ENCODE assay signal across 23 cellular contexts in the genomic region with DNA sequence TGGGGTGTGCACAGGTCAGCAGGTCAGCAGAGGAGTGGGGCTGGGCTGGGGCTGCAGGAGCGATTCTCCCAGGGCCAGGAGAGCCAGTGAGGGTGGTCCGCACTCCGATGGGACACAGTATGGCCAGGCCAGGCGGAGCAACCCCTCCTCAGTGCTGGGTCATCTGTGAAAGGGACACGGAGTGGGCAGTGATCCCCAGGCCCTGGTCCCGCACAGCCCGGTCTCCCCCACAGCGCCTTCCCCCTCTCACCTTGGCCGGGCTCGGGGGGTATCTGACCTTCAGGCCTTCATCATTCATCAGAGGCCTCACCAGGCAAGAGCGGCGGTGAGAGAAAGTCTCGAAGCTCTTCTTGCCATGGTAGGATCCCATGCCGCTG. TPM values are rescaled to one million over a fixed set of nuclear protein-coding genes. Genes with fewer than 3 reads are reported as not detected.
"Had no signal": no experiment of that assay in that cellular context is flagged by ENCODE, and none has a peak within 500 bp of the region (broad histone marks: within the 10 kb centered on the region; RNA-seq: fewer than 3 reads in every experiment).

No MANE protein-coding gene starts in this region.

- H3K36me3 ChIP-seq: Peyer's patch, SJCRH30 had no signal

- DNase-seq: KBM-7, MV-4-11, NCI-H1048, NCI-H1105, NCI-H1417, NCI-H1436 treated with DMSO at 0.1 percent for 48 hours, NCI-H1694, NCI-H187 treated with DMSO at 0.1 percent for 48 hours, NCI-H2029 treated with DMSO at 0.1 percent for 48 hours, NCI-H2227 treated with DMSO at 0.1 percent for 48 hours, NCI-H524, NCI-H526 treated with DMSO at 0.1 percent for 48 hours, NCI-H748 treated with DMSO at 0.1 percent for 48 hours, PC-3, Peyer's patch, SHP77 treated with DMSO at 0.1 percent for 48 hours, SJCRH30 had no signal

- H3K4me3 ChIP-seq: Peyer's patch, SJCRH30 had no signal

- H3K27me3 ChIP-seq: Peyer's patch had no signal

- ATAC-seq: PC-3, SK-N-SH treated with all-trans-retinoic acid at 6 μM for 48 hours had no signal

- H3K4me1 ChIP-seq: SJCRH30 had no signal

- H3K9me3 ChIP-seq: Peyer's patch, SJCRH30 had no signal

- H3K27ac ChIP-seq: HL-60, Peyer's patch, SJCRH30 had no signal

RNA-seq across cellular contexts. Expression of gene ALDH3A1, which starts 10.0 kb away (rescaled TPM):
- total RNA-seq: LHCN-M2, RPMI7951, SJCRH30 had no signal

RNA-seq across cellular contexts. Expression of gene SLC47A2, which starts 21.7 kb away (rescaled TPM):
- total RNA-seq: LHCN-M2, NCI-H460, OCI-LY7, PC-3, RPMI7951, SJCRH30 had no signal
